ENCODE assay signal across 18 cellular contexts in genomic region chr3:103968131-103968530, GRCh38.
DNase-seq lines count a peak whose midpoint lies in the region; ATAC-seq, FAIRE-seq and TF ChIP-seq lines count a peak whose summit lies in the region.
"Had no signal": no experiment of that assay in that cellular context is flagged by ENCODE, and none has a peak within 500 bp of the region (broad histone marks: within the 10 kb centered on the region; RNA-seq: fewer than 3 reads in every experiment).

No MANE protein-coding gene starts in this region.

- FAIRE-seq in small intestine (lab: Jason Lieb, UNC): no peak
- FAIRE-seq: H54 had no signal

- no peaks in the 10 kb centered on the region for H3K79me2 ChIP-seq in OCI-LY7 (ENCODE audit: insufficient read depth, low read depth, low read length)

- CTCF ChIA-PET in OCI-LY7 (lab: Charles Lee; ENCODE audit: unreplicated experiment): no interaction called here

- H3K4me2 ChIP-seq in OCI-LY7 (ENCODE audit: low read length): no peak overlapping the region
- H3K4me2 ChIP-seq: BLaER1 had no signal

- POLR2A ChIA-PET in OCI-LY7 (lab: Charles Lee): interaction anchor here (0.7 kb wide), 1 partner anchor 44 kb away, joined by 3 read pairs; no protein-coding TSS in a partner anchor

- H3K9me2 ChIP-seq in OCI-LY7 (ENCODE audit: insufficient read depth, low read length): no peaks in the 10 kb centered on the region

- WGBS in small intestine, 3 donors: 61 to 66% (median 65%) methylated on average over 2 of the region's 2 CpGs

- DNase-seq in Right ventricle myocardium inferior (ENCODE audit: missing footprints) (no peak), small intestine (no peak), OCI-LY7 (ENCODE audit: low spot score) (no peak), coronary artery (ENCODE audit: low spot score) (no peak)
- DNase-seq: 8988T; activated CD4-positive, alpha-beta T cell treated with anti-CD3 and anti-CD28 coated beads for 36 hours; activated naive CD4-positive, alpha-beta T cell treated with Interleukin-2 at 50 U/mL for 16 hours; NCI-H2029; NCI-H526; stimulated activated naive CD8-positive, alpha-beta T cell treated with anti-CD3 and anti-CD28 coated beads, Interleukin-15, Interleukin-2, amounts not matched to agents 100 U/mL and 50 U/mL, for 24 hours; upper lobe of right lung had no signal

- BruUV-seq in OCI-LY7 (replicated peaks; lab: Mats Ljungman, UMichigan): no TSS peak

- H3K27me3 ChIP-seq in small intestine (ENCODE audit: control insufficient read depth in 2 of 2, insufficient read depth in 2 of 2, low read length in 2 of 2): no peaks in the 10 kb centered on the region
- H3K27me3 ChIP-seq: BLaER1, upper lobe of right lung had no signal

- ATAC-seq in GM18498 (IDR thresholded peaks at IDR 0.05; ENCODE audit: unreplicated experiment) (peak; percentile 46), GM19372 (IDR thresholded peaks at IDR 0.05; ENCODE audit: low read depth, unreplicated experiment) (peak; percentile 55), HG02610 (IDR thresholded peaks at IDR 0.05; ENCODE audit: unreplicated experiment) (peak; percentile 47), HG03159 (IDR thresholded peaks at IDR 0.05; ENCODE audit: unreplicated experiment) (peak; percentile 78), Right ventricle myocardium inferior (no peak)
- ATAC-seq: activated CD4-positive, alpha-beta T cell treated with anti-CD3 and anti-CD28 coated beads for 36 hours; stimulated activated naive CD8-positive, alpha-beta T cell treated with anti-CD3 and anti-CD28 coated beads, Interleukin-15, Interleukin-2, amounts not matched to agents 100 U/mL and 50 U/mL, for 24 hours; upper lobe of right lung had no signal

- no peak for TF ChIP-seq CTCF in OCI-LY7 (conservative IDR thresholded peaks at IDR 0.05; ENCODE audit: low read length)
- TF ChIP-seq CTCF in coronary artery (IDR thresholded peaks at IDR 0.05): no peak

- intact Hi-C loops in Right ventricle myocardium inferior (cut with DNase I): no loop called here
- intact Hi-C loops in OCI-LY7 (cut with micrococcal nuclease; ENCODE audit: unreplicated experiment): no loop called here

- H3K27ac ChIP-seq in small intestine (ENCODE audit: low read depth in 1 of 2, low read length in 1 of 2): no peak overlapping the region
- H3K27ac ChIP-seq in OCI-LY7 (ENCODE audit: low read depth, low read length, poor library complexity, severe bottlenecking): no peak overlapping the region
- no peak overlapping the region for H3K27ac ChIP-seq in coronary artery
- H3K27ac ChIP-seq: BLaER1, SK-N-MC, upper lobe of right lung had no signal

- H3K9me3 ChIP-seq in small intestine (ENCODE audit: control insufficient read depth, low read depth) (peaks cover 1% of the 10 kb centered on the region), OCI-LY7 (ENCODE audit: low read length) (no peaks in the 10 kb centered on the region)
- H3K9me3 ChIP-seq: BLaER1, upper lobe of right lung had no signal

- H3K4me1 ChIP-seq in small intestine (ENCODE audit: control insufficient read depth in 2 of 2, insufficient read depth in 1 of 2, low read depth in 1 of 2, low read length in 1 of 2) (no peaks in the 10 kb centered on the region), OCI-LY7 (ENCODE audit: insufficient read depth, low read length, poor library complexity, severe bottlenecking) (no peaks in the 10 kb centered on the region)
- H3K4me1 ChIP-seq: BLaER1, upper lobe of right lung had no signal

- no peak overlapping the region for H2AFZ ChIP-seq in OCI-LY7 (ENCODE audit: low read length)

- no peaks in the 10 kb centered on the region for H3K36me3 ChIP-seq in small intestine (ENCODE audit: control insufficient read depth in 2 of 2, insufficient read depth in 2 of 2, low read length in 2 of 2)
- H3K36me3 ChIP-seq in OCI-LY7 (ENCODE audit: insufficient read depth, low read length): no peaks in the 10 kb centered on the region
- H3K36me3 ChIP-seq: BLaER1, upper lobe of right lung had no signal

- H4K20me1 ChIP-seq in OCI-LY7 (ENCODE audit: insufficient read depth, low read length): no peaks in the 10 kb centered on the region
- H4K20me1 ChIP-seq: BLaER1 had no signal

- H3K4me3 ChIP-seq in small intestine (ENCODE audit: low read depth in 1 of 2, low read length in 2 of 2) (no peak overlapping the region), OCI-LY7 (ENCODE audit: low read depth, low read length, poor library complexity, severe bottlenecking) (no peak overlapping the region), coronary artery (no peak overlapping the region)
- H3K4me3 ChIP-seq: BLaER1, SK-N-MC, upper lobe of right lung had no signal
